In genomic region chr6:144321839-144322591, GRCh38 we compare ENCODE assay signal across 12 cellular contexts. TPM values are rescaled to one million over a fixed set of nuclear protein-coding genes. Genes with fewer than 3 reads are reported as not detected.
A peak's percentile ranks its signal among the peaks of the same experiment; 100 is the strongest.
DNase-seq lines count a peak whose midpoint lies in the region; ATAC-seq and TF ChIP-seq lines count a peak whose summit lies in the region.
"Had no signal": no experiment of that assay in that cellular context is flagged by ENCODE, and none has a peak within 500 bp of the region (broad histone marks: within the 10 kb centered on the region; RNA-seq: fewer than 3 reads in every experiment).

No MANE protein-coding gene starts in this region.

- H3K36me3 Mint-ChIP-seq in type B pancreatic cell: peaks cover 5% of the 10 kb centered on the region
- no peaks in the 10 kb centered on the region for H3K36me3 Mint-ChIP-seq in activated T-helper 2 cell treated with anti-CD3 and anti-CD28 coated beads, Interferon-gamma antibody, Interleukin-2, Interleukin-4, amounts not matched to agents 10 μg/mL and 5 μg/mL and 100 μg/mL, durations not matched to agents 14 hours and 24 hours and 36 hours (ENCODE audit: low read depth)

- intact Hi-C loops in activated T-helper 2 cell treated with anti-CD3 and anti-CD28 coated beads, Interferon-gamma antibody, Interleukin-2, Interleukin-4, amounts not matched to agents 10 μg/mL and 5 μg/mL and 100 μg/mL, durations not matched to agents 14 hours and 24 hours and 36 hours (cut with micrococcal nuclease): no loop called here
- intact Hi-C loops in right cardiac atrium (cut with DNase I): no loop called here
- intact Hi-C loops in lower lobe of right lung (cut with DNase I): no loop called here

- no peak for TF ChIP-seq CTCF in type B pancreatic cell (conservative IDR thresholded peaks at IDR 0.05)
- no peak for TF ChIP-seq CTCF in lower lobe of right lung (IDR thresholded peaks at IDR 0.05)

- H3K4me1 Mint-ChIP-seq in type B pancreatic cell (ENCODE audit: unreplicated experiment): peaks cover 20% of the 10 kb centered on the region
- H3K4me1 Mint-ChIP-seq in activated T-helper 2 cell treated with anti-CD3 and anti-CD28 coated beads, Interferon-gamma antibody, Interleukin-2, Interleukin-4, amounts not matched to agents 10 μg/mL and 5 μg/mL and 100 μg/mL, durations not matched to agents 14 hours and 24 hours and 36 hours (ENCODE audit: low read depth): peaks cover 15% of the 10 kb centered on the region

- no peak overlapping the region for H3K27ac ChIP-seq in right cardiac atrium (ENCODE audit: low read length)
- no peak overlapping the region for H3K27ac ChIP-seq in lower lobe of right lung
- H3K27ac ChIP-seq: esophagus muscularis mucosa had no signal

- 95% methylated on average over 12 of the region's 12 CpGs for WGBS in right cardiac atrium

- H3K4me3 Mint-ChIP-seq in type B pancreatic cell: no peak overlapping the region
- no peak overlapping the region for H3K4me3 Mint-ChIP-seq in activated T-helper 2 cell treated with anti-CD3 and anti-CD28 coated beads, Interferon-gamma antibody, Interleukin-2, Interleukin-4, amounts not matched to agents 10 μg/mL and 5 μg/mL and 100 μg/mL, durations not matched to agents 14 hours and 24 hours and 36 hours (ENCODE audit: low read depth)

- no peaks in the 10 kb centered on the region for H3K27me3 ChIP-seq in right cardiac atrium (ENCODE audit: control insufficient read depth, insufficient read depth)
- H3K27me3 ChIP-seq in lower lobe of right lung (ENCODE audit: low read depth): no peaks in the 10 kb centered on the region
- H3K27me3 ChIP-seq: esophagus muscularis mucosa had no signal

- H3K9me3 ChIP-seq in right cardiac atrium (ENCODE audit: control insufficient read depth, low read length) (no peaks in the 10 kb centered on the region), lower lobe of right lung (no peaks in the 10 kb centered on the region)
- H3K9me3 ChIP-seq: esophagus muscularis mucosa had no signal

- no peaks in the 10 kb centered on the region for H3K36me3 ChIP-seq in lower lobe of right lung
- H3K36me3 ChIP-seq: esophagus muscularis mucosa had no signal

- H3K4me3 ChIP-seq in right cardiac atrium (ENCODE audit: low read length) (no peak overlapping the region), lower lobe of right lung (no peak overlapping the region)
- H3K4me3 ChIP-seq: esophagus muscularis mucosa had no signal

- H3K4me1 ChIP-seq in right cardiac atrium (ENCODE audit: control insufficient read depth, insufficient read depth, low read length) (peaks cover 7% of the 10 kb centered on the region), lower lobe of right lung (peaks cover 54% of the 10 kb centered on the region)

- peak; percentile 42 for DNase-seq in NCI-H748 (lab: John Stamatoyannopoulos, UW; ENCODE audit: unreplicated experiment)
- no peak for DNase-seq in NCI-H748 treated with DMSO at 0.1 percent for 48 hours (lab: John Stamatoyannopoulos, UW)
- DNase-seq in RPMI7951 (ENCODE audit: low read depth): peak; percentile 73
- DNase-seq in hepatic stellate cell (ENCODE audit: low spot score): peak; percentile 64
- no peak for DNase-seq in type B pancreatic cell (ENCODE audit: extremely low spot score, unreplicated experiment)
- no peak for DNase-seq in activated T-helper 2 cell treated with anti-CD3 and anti-CD28 coated beads, Interferon-gamma antibody, Interleukin-2, Interleukin-4, amounts not matched to agents 10 μg/mL and 5 μg/mL and 100 μg/mL, durations not matched to agents 14 hours and 24 hours and 36 hours (ENCODE audit: low spot score)
- no peak for DNase-seq in right cardiac atrium
- no peak for DNase-seq in lower lobe of right lung
- DNase-seq: KBM-7; stimulated activated naive CD8-positive, alpha-beta T cell treated with anti-CD3 and anti-CD28 coated beads, Interleukin-15, Interleukin-2, amounts not matched to agents 100 U/mL and 50 U/mL, for 24 hours had no signal

- ATAC-seq in right cardiac atrium (no peak), lower lobe of right lung (no peak)
- ATAC-seq: activated CD4-positive, CD25-positive, alpha-beta regulatory T cell treated with anti-CD3 and anti-CD28 coated beads, Interleukin-2, amount 50 U/mL, for 24 hours; stimulated activated naive CD8-positive, alpha-beta T cell treated with anti-CD3 and anti-CD28 coated beads, Interleukin-15, Interleukin-2, amounts not matched to agents 100 U/mL and 50 U/mL, for 24 hours had no signal

- peak overlapping the region; percentile 55 for H3K27ac Mint-ChIP-seq in type B pancreatic cell
- H3K27ac Mint-ChIP-seq in activated T-helper 2 cell treated with anti-CD3 and anti-CD28 coated beads, Interferon-gamma antibody, Interleukin-2, Interleukin-4, amounts not matched to agents 10 μg/mL and 5 μg/mL and 100 μg/mL, durations not matched to agents 14 hours and 24 hours and 36 hours: no peak overlapping the region

- H3K27me3 Mint-ChIP-seq in type B pancreatic cell: no peaks in the 10 kb centered on the region
- peaks cover 4% of the 10 kb centered on the region for H3K27me3 Mint-ChIP-seq in activated T-helper 2 cell treated with anti-CD3 and anti-CD28 coated beads, Interferon-gamma antibody, Interleukin-2, Interleukin-4, amounts not matched to agents 10 μg/mL and 5 μg/mL and 100 μg/mL, durations not matched to agents 14 hours and 24 hours and 36 hours (ENCODE audit: low read depth)

- H3K9me3 Mint-ChIP-seq in type B pancreatic cell: no peaks in the 10 kb centered on the region
- H3K9me3 Mint-ChIP-seq in activated T-helper 2 cell treated with anti-CD3 and anti-CD28 coated beads, Interferon-gamma antibody, Interleukin-2, Interleukin-4, amounts not matched to agents 10 μg/mL and 5 μg/mL and 100 μg/mL, durations not matched to agents 14 hours and 24 hours and 36 hours: no peaks in the 10 kb centered on the region

RNA-seq across cellular contexts. Expression of gene UTRN, which starts 36.9 kb away (rescaled TPM):
- 54.3 and 70.0 TPM in 2 replicates for total RNA-seq in RPMI7951 (2014; rRNA removed; shearing (Covaris generic))
- total RNA-seq in type B pancreatic cell (ENCODE audit: low replicate concordance): 75.1 and 77.7 TPM in 2 replicates
- total RNA-seq in activated T-helper 2 cell treated with anti-CD3 and anti-CD28 coated beads, Interferon-gamma antibody, Interleukin-2, Interleukin-4, amounts not matched to agents 10 μg/mL and 5 μg/mL and 100 μg/mL, durations not matched to agents 14 hours and 24 hours and 36 hours: 48.6 and 54.6 TPM in 2 replicates
- total RNA-seq in right cardiac atrium: 10 to 100 TPM; 55.5 to 70.5 (median 68.5) TPM
- polyA plus RNA-seq in right cardiac atrium: 11.5 TPM
- total RNA-seq in lower lobe of right lung: 275 TPM

Comparison
In these comparisons a context has a peak if more than half of its experiments do, and no peak if none do; other contexts are left out.
1. DNase-seq: peak in NCI-H748 (single experiment), RPMI7951 (single experiment) and hepatic stellate cell (single experiment); none in NCI-H748 treated with DMSO at 0.1 percent for 48 hours (single experiment), type B pancreatic cell (single experiment), activated T-helper 2 cell treated with anti-CD3 and anti-CD28 coated beads, Interferon-gamma antibody, Interleukin-2, Interleukin-4, amounts not matched to agents 10 μg/mL and 5 μg/mL and 100 μg/mL, durations not matched to agents 14 hours and 24 hours and 36 hours (single experiment), right cardiac atrium (0 of 3) and lower lobe of right lung (single experiment).